ENCODE assay signal across 21 cellular contexts in genomic region chr7:25864943-25865633, GRCh38.
"Had no signal": no experiment of that assay in that cellular context is flagged by ENCODE, and none has a peak within 500 bp of the region (broad histone marks: within the 10 kb centered on the region; RNA-seq: fewer than 3 reads in every experiment).

No MANE protein-coding gene starts in this region.

- H3K4me2 ChIP-seq: neural progenitor cell had no signal

- H3K4me3 ChIP-seq: cardiac muscle cell, esophagus squamous epithelium, mucosa of descending colon, neural progenitor cell, psoas muscle, skin epidermis, testis, upper lobe of left lung had no signal

- H3K4me1 ChIP-seq: neural progenitor cell, testis had no signal

- H3K36me3 ChIP-seq: cardiac muscle cell, esophagus squamous epithelium, neural progenitor cell, upper lobe of left lung had no signal

- H3K9me3 ChIP-seq: mucosa of descending colon, psoas muscle, testis had no signal

- ATAC-seq: activated CD4-positive, alpha-beta T cell treated with anti-CD3 and anti-CD28 coated beads for 36 hours; mucosa of descending colon; psoas muscle; stimulated activated effector memory CD8-positive, alpha-beta T cell treated with anti-CD3 and anti-CD28 coated beads, Interleukin-12 subunit alpha, Interleukin-12 subunit beta, amount 100 ng/mL, for 72 hours; WTC11 had no signal

- H3K9ac ChIP-seq: neural progenitor cell had no signal

- DNase-seq: activated CD4-positive, alpha-beta T cell treated with anti-CD3 and anti-CD28 coated beads for 36 hours; activated CD4-positive, alpha-beta T cell treated with anti-CD3 and anti-CD28 coated beads, Interleukin-2, amount 50 U/mL, for 48 hours; activated naive CD8-positive, alpha-beta T cell treated with anti-CD3 and anti-CD28 coated beads, Interleukin-2, amount 10 ng/mL, durations not matched to agents 7 days and 5 days; activated T-cell treated with anti-CD3 and anti-CD28 coated beads for 4 hours; amygdala; effector memory CD4-positive, alpha-beta T cell; esophagus squamous epithelium; immature natural killer cell; mesenchymal stem cell; mucosa of descending colon; naive B cell; psoas muscle; stimulated activated CD4-positive, alpha-beta T cell treated with anti-CD3 and anti-CD28 coated beads, Interleukin-15, amount 100 ng/mL, for 24 hours; stimulated activated CD4-positive, alpha-beta T cell treated with anti-CD3 and anti-CD28 coated beads, Interleukin-4, amount 100 ng/mL, for 1 hour; testis; upper lobe of left lung had no signal

- H2AFZ ChIP-seq: neural progenitor cell had no signal

- H3K27ac ChIP-seq: cardiac muscle cell, esophagus squamous epithelium, neural progenitor cell, psoas muscle, skin epidermis, testis, upper lobe of left lung had no signal
